Comparison of ENCODE assay signal across 24 cellular contexts in the genomic region with DNA sequence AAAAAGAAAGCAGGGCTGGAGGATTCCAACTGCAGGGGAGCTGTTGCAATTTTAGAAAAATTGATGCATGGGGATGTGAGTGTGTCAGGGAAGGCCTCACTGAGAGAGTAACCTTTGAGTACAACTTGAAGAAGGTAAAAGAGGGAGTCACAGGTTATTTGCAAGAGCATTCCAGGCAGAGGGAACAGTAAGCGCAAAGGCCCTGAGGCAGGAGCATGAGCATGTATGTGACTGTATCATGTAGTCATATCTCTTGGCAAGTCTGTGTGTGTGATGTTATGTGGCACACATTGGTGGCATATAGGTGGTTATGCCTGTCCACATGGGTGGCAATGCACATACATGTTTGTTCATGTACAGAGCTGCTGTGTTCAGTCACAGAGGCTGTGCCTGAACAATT.
"Had no signal": no experiment of that assay in that cellular context is flagged by ENCODE, and none has a peak within 500 bp of the region (broad histone marks: within the 10 kb centered on the region; RNA-seq: fewer than 3 reads in every experiment).

No MANE protein-coding gene starts in this region.

- ATAC-seq: activated CD8-positive, alpha-beta memory T cell treated with anti-CD3 and anti-CD28 coated beads, Interleukin-2, amount 10 ng/mL, durations not matched to agents 7 days and 5 days; body of pancreas; Panc1; Right ventricle myocardium inferior; WTC11 had no signal

- DNase-seq: activated CD4-positive, alpha-beta T cell treated with anti-CD3 and anti-CD28 coated beads for 48 hours; activated CD4-positive, alpha-beta T cell treated with anti-CD3 and anti-CD28 coated beads, Interleukin-2, amount 50 U/mL, for 48 hours; activated CD4-positive, CD25-positive, alpha-beta regulatory T cell treated with anti-CD3 and anti-CD28 coated beads, Interleukin-2, amount 50 U/mL, for 72 hours; activated CD8-positive, alpha-beta memory T cell treated with anti-CD3 and anti-CD28 coated beads, Interleukin-2, amount 10 ng/mL, durations not matched to agents 7 days and 5 days; activated effector memory CD4-positive, alpha-beta T cell treated with Interleukin-2 at 50 U/mL for 16 hours; activated naive CD4-positive, alpha-beta T cell; activated T-cell treated with anti-CD3 and anti-CD28 coated beads, Interleukin-2, amount 50 U/mL, for 24 hours; body of pancreas; MG63; MV-4-11; NCI-H1105; NCI-H1436; NCI-H1694 treated with DMSO at 0.1 percent for 48 hours; NCI-H2029 treated with DMSO at 0.1 percent for 48 hours; NCI-H510A treated with DMSO at 0.1 percent for 48 hours; NK-92 treated with Interleukin-12 subunit alpha and Interleukin-12 subunit beta, amount 100 ng/mL, for 24 hours; OCI-M1; RPMI8226; T-helper 1 cell had no signal

- H3K27me3 ChIP-seq: ascending aorta, body of pancreas, MG63 had no signal

- H3K27ac ChIP-seq: ascending aorta, body of pancreas, SK-N-MC had no signal

- H3K9me3 ChIP-seq: ascending aorta, body of pancreas, MG63 had no signal

- H3K4me3 ChIP-seq: ascending aorta, body of pancreas, MG63, SK-N-MC had no signal

- H3K36me3 ChIP-seq: ascending aorta, MG63 had no signal
